Comparison of ENCODE assay signal across 12 cellular contexts in the genomic region with DNA sequence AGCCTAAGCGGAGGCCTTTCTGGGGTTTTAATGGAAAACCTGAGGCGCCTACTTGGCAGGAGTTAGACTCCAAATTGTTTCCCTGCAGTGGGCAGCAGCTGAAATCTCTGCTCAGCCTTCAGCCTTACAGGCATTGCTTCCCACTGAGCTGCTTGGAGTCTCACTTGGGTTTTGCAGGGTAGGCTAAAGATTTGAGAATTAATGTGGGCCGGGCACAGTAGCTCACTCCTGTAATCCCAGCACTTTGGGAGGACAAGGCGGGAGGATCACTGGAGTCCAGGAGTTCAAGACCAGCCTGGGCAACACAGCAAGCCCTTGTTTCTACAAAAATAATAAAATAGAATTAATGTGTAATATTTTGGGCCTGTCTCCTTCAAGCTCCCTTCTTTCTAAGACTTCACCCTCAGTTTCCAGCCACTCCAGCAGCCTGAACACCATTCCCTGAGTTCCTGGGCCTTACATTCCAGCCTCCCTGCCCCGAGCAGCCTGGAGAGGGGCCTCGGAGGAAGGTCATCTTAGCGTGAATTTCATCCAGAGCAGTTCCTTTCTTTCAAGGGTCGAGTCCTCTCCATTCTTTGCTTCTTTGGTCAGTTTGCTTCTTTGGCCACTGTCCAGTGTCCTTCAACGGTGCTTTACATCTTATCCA. TPM values are rescaled to one million over a fixed set of nuclear protein-coding genes. Genes with fewer than 3 reads are reported as not detected.
A peak's percentile ranks its signal among the peaks of the same experiment; 100 is the strongest.
DNase-seq lines count a peak whose midpoint lies in the region; ATAC-seq, FAIRE-seq and TF ChIP-seq lines count a peak whose summit lies in the region.
"Had no signal": no experiment of that assay in that cellular context is flagged by ENCODE, and none has a peak within 500 bp of the region (broad histone marks: within the 10 kb centered on the region; RNA-seq: fewer than 3 reads in every experiment).

No MANE protein-coding gene starts in this region.

- no peaks in the 10 kb centered on the region for H3K9me3 ChIP-seq in left ventricle myocardium inferior (replicated peaks)
- H3K9me3 ChIP-seq in gastroesophageal sphincter: no peaks in the 10 kb centered on the region
- H3K9me3 ChIP-seq in ovary: no peaks in the 10 kb centered on the region
- no peaks in the 10 kb centered on the region for H3K9me3 ChIP-seq in aorta (ENCODE audit: control insufficient read depth, low read length)
- H3K9me3 ChIP-seq: Peyer's patch had no signal

- TF ChIP-seq POLR2A in gastroesophageal sphincter (IDR thresholded peaks at IDR 0.05): no peak
- TF ChIP-seq POLR2A in ovary (IDR thresholded peaks at IDR 0.05): no peak
- TF ChIP-seq POLR2A in H54 (IDR thresholded peaks at IDR 0.05; ENCODE audit: low read depth, low read length): no peak

- TF ChIP-seq EP300 in gastroesophageal sphincter (IDR thresholded peaks at IDR 0.05): no peak
- no peak for TF ChIP-seq EP300 in ovary (IDR thresholded peaks at IDR 0.05)

- H3K27ac ChIP-seq in left ventricle myocardium inferior (replicated peaks) (peak overlapping the region; percentile 90), gastroesophageal sphincter (peak overlapping the region; percentile 81 to 88 (median 86)), ovary (peak overlapping the region in 1 of 2 donors; percentile 83), aorta (ENCODE audit: low read depth in 1 of 2, low read length in 2 of 2) (peak overlapping the region; percentile 71 to 73)

- intact Hi-C loops in left ventricle myocardium inferior (cut with micrococcal nuclease): no loop called here
- intact Hi-C loops in cardiac septum (cut with DNase I): loop anchor here (5.0 kb wide), 2 partner anchors 73 to 143 kb away; no protein-coding TSS in a partner anchor
- intact Hi-C loops in ovary (cut with DNase I): loop anchor here in 1 of 4 donors (5.0 kb wide), 1 partner anchor 143 kb away; no protein-coding TSS in a partner anchor
- intact Hi-C loops in aorta (cut with DNase I): loop anchor here (1.0 to 5.0 kb wide), 5 partner anchors 17 to 138 kb away; no protein-coding TSS in a partner anchor

- no peak for TF ChIP-seq CTCF in left ventricle myocardium inferior (IDR thresholded peaks at IDR 0.05; ENCODE audit: borderline replicate concordance)
- TF ChIP-seq CTCF in gastroesophageal sphincter (IDR thresholded peaks at IDR 0.05): no peak
- no peak for TF ChIP-seq CTCF in ovary (IDR thresholded peaks at IDR 0.05)

- ATAC-seq in gastroesophageal sphincter: no peak
- no peak for ATAC-seq in aorta (ENCODE audit: low FRiP score)
- ATAC-seq in HG02798 (IDR thresholded peaks at IDR 0.05; ENCODE audit: poor library complexity, unreplicated experiment): no peak

- WGBS in gastroesophageal sphincter (ENCODE audit: low coverage in 1 of 2), 2 donors: 48 to 64% methylated on average over 2 to 7 of the region's 9 CpGs
- WGBS in ovary, 3 donors: 49 to 55% (median 53%) methylated on average over 9 of the region's 9 CpGs
- WGBS in aorta, 2 donors: 47 to 54% methylated on average over 9 of the region's 9 CpGs

- H3K4me3 ChIP-seq in left ventricle myocardium inferior: peak overlapping the region; percentile 38
- peak overlapping the region in 1 of 2 donors; percentile 33 for H3K4me3 ChIP-seq in gastroesophageal sphincter
- peak overlapping the region; percentile 21 for H3K4me3 ChIP-seq in ovary
- H3K4me3 ChIP-seq in aorta (ENCODE audit: low read length in 2 of 2): no peak overlapping the region
- H3K4me3 ChIP-seq: Peyer's patch had no signal

- peaks cover 62% of the 10 kb centered on the region for H3K4me1 ChIP-seq in left ventricle myocardium inferior
- H3K4me1 ChIP-seq in gastroesophageal sphincter: peaks cover 0 to 79% (median 14%) of the 10 kb centered on the region in 3 donors
- H3K4me1 ChIP-seq in ovary (ENCODE audit: insufficient read depth): no peaks in the 10 kb centered on the region
- peaks cover 0 to 2% of the 10 kb centered on the region in 2 donors for H3K4me1 ChIP-seq in aorta (ENCODE audit: control insufficient read depth in 1 of 2, insufficient read depth in 2 of 2, low read length in 2 of 2)

- no peak for DNase-seq in left ventricle myocardium inferior
- DNase-seq in cardiac septum (ENCODE audit: low spot score): no peak
- peak in 2 of 5 donors; percentile 12 to 19 for DNase-seq in ovary
- DNase-seq in aorta: no peak
- DNase-seq in activated T-cell treated with anti-CD3 and anti-CD28 coated beads, Interleukin-2, amount 50 U/mL, for 1 hour: no peak
- no peak for DNase-seq in H54 (ENCODE audit: insufficient read length, low spot score)
- DNase-seq: Peyer's patch; stimulated activated CD4-positive, alpha-beta T cell treated with anti-CD3 and anti-CD28 coated beads, Interleukin-4, amount 100 ng/mL, for 24 hours had no signal

- no peaks in the 10 kb centered on the region for H3K27me3 ChIP-seq in left ventricle myocardium inferior (ENCODE audit: low read depth)
- H3K27me3 ChIP-seq in gastroesophageal sphincter: no peaks in the 10 kb centered on the region
- H3K27me3 ChIP-seq in ovary: no peaks in the 10 kb centered on the region
- no peaks in the 10 kb centered on the region for H3K27me3 ChIP-seq in aorta (ENCODE audit: control insufficient read depth in 1 of 2, insufficient read depth in 2 of 2, low read length in 1 of 2)
- H3K27me3 ChIP-seq: Peyer's patch had no signal

- H3K36me3 ChIP-seq in left ventricle myocardium inferior (no peaks in the 10 kb centered on the region), gastroesophageal sphincter (no peaks in the 10 kb centered on the region), ovary (no peaks in the 10 kb centered on the region), aorta (ENCODE audit: control insufficient read depth in 1 of 2, insufficient read depth in 2 of 2, low read length in 1 of 2) (no peaks in the 10 kb centered on the region)
- H3K36me3 ChIP-seq: Peyer's patch had no signal

- FAIRE-seq in H54 (lab: Jason Lieb, UNC): no peak

RNA-seq across cellular contexts. Expression of gene RAB17, which starts 9.1 kb away (rescaled TPM):
- total RNA-seq in left ventricle myocardium inferior (4.5 TPM), cardiac septum (3.5 TPM), gastroesophageal sphincter (1 to 10 TPM in 3 of 4 donors, under 1 TPM in 1; 0.81 to 6.7 (median 3.2) TPM), ovary (10 to 100 TPM in 1 of 7 donors, 1 to 10 TPM in 5, under 1 TPM in 1; 0.76 to 19.3 (median 4.6) TPM), aorta (1 to 10 TPM; 3.7 to 4.5 TPM)
- polyA plus RNA-seq in ovary (under 1 TPM; 0.38 to 0.86 TPM), aorta (10 to 100 TPM; 11.1 to 22.3 TPM)

RNA-seq across cellular contexts. Expression of gene LRRFIP1, which starts 27.8 kb away (rescaled TPM):
- total RNA-seq in left ventricle myocardium inferior (97.1 TPM), cardiac septum (157 TPM), gastroesophageal sphincter (100 to 1,000 TPM; 164 to 225 (median 179) TPM), ovary (10 to 100 TPM; 32.4 to 71.1 (median 56.1) TPM), aorta (100 to 1,000 TPM; 234 to 348 TPM)
- polyA plus RNA-seq in ovary (10 to 100 TPM; 27.4 to 71.1 TPM), aorta (100 to 1,000 TPM; 100 to 105 TPM)

RNA-seq across cellular contexts. Expression of gene PRLH, which starts 33.2 kb away (rescaled TPM):
- not detected for total RNA-seq in left ventricle myocardium inferior
- not detected for total RNA-seq in cardiac septum
- not detected for total RNA-seq in gastroesophageal sphincter
- not detected for total RNA-seq in ovary
- polyA plus RNA-seq in ovary: not detected
- total RNA-seq in aorta: not detected
- polyA plus RNA-seq in aorta: not detected
- total RNA-seq: epithelial cell of proximal tubule, Peyer's patch, subcutaneous adipose tissue had no signal

Comparison
In these comparisons a context has a peak if more than half of its experiments do, and no peak if none do; other contexts are left out.
1. H3K4me3 ChIP-seq: peak in left ventricle myocardium inferior (single experiment) and ovary (single experiment); none in aorta (0 of 2).